In genomic region chr16:83652898-83653297, GRCh38 we compare ENCODE assay signal across 27 cellular contexts.
DNase-seq lines count a peak whose midpoint lies in the region; ATAC-seq lines count a peak whose summit lies in the region.
"Had no signal": no experiment of that assay in that cellular context is flagged by ENCODE, and none has a peak within 500 bp of the region (broad histone marks: within the 10 kb centered on the region; RNA-seq: fewer than 3 reads in every experiment).

No MANE protein-coding gene starts in this region.

- DNase-seq in EH (ENCODE audit: low read depth) (peak; percentile 32), LHCN-M2 (ENCODE audit: low read depth) (peak; percentile 47), SW480 (ENCODE audit: low spot score) (peak; percentile 28), iris pigment epithelial cell (ENCODE audit: low read depth) (peak; percentile 18), DMS153 (lab: John Stamatoyannopoulos, UW) (no peak)
- no peak for DNase-seq in stimulated activated CD4-positive, alpha-beta T cell treated with anti-CD3 and anti-CD28 coated beads, Interleukin-4, amount 100 ng/mL, for 1 hour
- DNase-seq: activated B cell treated with CpG ODN at 0.5 μM for 24 hours; activated CD4-positive, alpha-beta T cell treated with anti-CD3 and anti-CD28 coated beads, Interleukin-2, amount 50 U/mL, for 4 hours; activated CD8-positive, alpha-beta memory T cell treated with anti-CD3 and anti-CD28 coated beads, Interleukin-2, amount 50 U/mL, for 4 hours; activated naive CD8-positive, alpha-beta T cell treated with anti-CD3 and anti-CD28 coated beads, Interleukin-2, amount 10 ng/mL, durations not matched to agents 7 days and 5 days; body of pancreas; DND-41; H9; KG1; left colon; mesendoderm; NCI-H1048; NCI-H1930; NCI-H2227 treated with DMSO at 0.1 percent for 48 hours; SHP77; small intestine; substantia nigra; T1000; upper lobe of left lung had no signal

- ATAC-seq in HG03097 (IDR thresholded peaks at IDR 0.05; ENCODE audit: low FRiP score, unreplicated experiment), result no peak
- ATAC-seq in HG03159 (IDR thresholded peaks at IDR 0.05; ENCODE audit: unreplicated experiment), result no peak
- ATAC-seq: body of pancreas; left colon; stimulated activated effector memory CD8-positive, alpha-beta T cell treated with anti-CD3 and anti-CD28 coated beads, Interleukin-12 subunit alpha, Interleukin-12 subunit beta, amount 100 ng/mL, for 72 hours had no signal

Comparison
In these comparisons a context has a peak if more than half of its experiments do, and no peak if none do; other contexts are left out.
1. DNase-seq: peak in EH (single experiment), LHCN-M2 (single experiment), SW480 (single experiment) and iris pigment epithelial cell (single experiment); none in DMS153 (single experiment) and stimulated activated CD4-positive, alpha-beta T cell treated with anti-CD3 and anti-CD28 coated beads, Interleukin-4, amount 100 ng/mL, for 1 hour (single experiment).